ENCODE assay signal across 18 cellular contexts in the genomic region with DNA sequence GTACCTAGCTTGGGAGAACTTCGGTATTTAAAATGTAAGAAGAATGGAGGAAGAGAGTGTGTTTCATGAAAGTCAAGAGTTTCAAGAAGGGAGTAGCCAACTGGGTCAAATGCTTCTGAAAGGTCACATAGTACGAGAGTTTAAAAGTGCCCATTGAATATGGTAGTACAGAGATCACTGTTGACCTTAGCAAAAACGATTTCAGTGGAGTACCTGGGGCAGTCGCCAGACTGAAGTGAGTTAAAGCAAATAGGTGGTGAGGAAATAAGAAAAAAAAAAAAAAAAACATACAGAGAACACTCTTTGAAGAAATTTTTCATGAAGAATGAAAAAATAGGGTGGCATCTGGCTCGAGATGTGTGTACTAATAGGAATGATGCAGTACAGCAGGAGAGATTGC. TPM values are rescaled to one million over a fixed set of nuclear protein-coding genes. Genes with fewer than 3 reads are reported as not detected.
"Had no signal": no experiment of that assay in that cellular context is flagged by ENCODE, and none has a peak within 500 bp of the region (broad histone marks: within the 10 kb centered on the region; RNA-seq: fewer than 3 reads in every experiment).

No MANE protein-coding gene starts in this region.

- H3K9me3 Mint-ChIP-seq: activated B cell treated with CpG ODN at 0.5 μM for 24 hours; activated naive CD4-positive, alpha-beta T cell treated with anti-CD3 and anti-CD28 coated beads for 36 hours had no signal

- H3K4me3 ChIP-seq: adrenal gland, breast epithelium, heart right ventricle, spleen, tibial nerve, vagina had no signal

- H3K4me1 ChIP-seq: breast epithelium, tibial nerve, vagina had no signal

- H3K4me1 Mint-ChIP-seq: activated B cell treated with CpG ODN at 0.5 μM for 24 hours had no signal

- H3K27me3 ChIP-seq: adrenal gland, breast epithelium, heart right ventricle, spleen, tibial nerve, vagina had no signal

- H3K27ac ChIP-seq: adrenal gland, breast epithelium, heart right ventricle, spleen, tibial nerve, vagina had no signal

- H3K9me3 ChIP-seq: adrenal gland, breast epithelium, heart right ventricle, SK-N-SH, spleen, tibial nerve, vagina had no signal

- H3K36me3 ChIP-seq: breast epithelium had no signal

- H3K27ac Mint-ChIP-seq: activated B cell treated with CpG ODN at 0.5 μM for 24 hours; activated naive CD4-positive, alpha-beta T cell treated with anti-CD3 and anti-CD28 coated beads for 36 hours had no signal

- H3K4me3 Mint-ChIP-seq: activated B cell treated with CpG ODN at 0.5 μM for 24 hours; activated naive CD4-positive, alpha-beta T cell treated with anti-CD3 and anti-CD28 coated beads for 36 hours had no signal

- ATAC-seq: heart right ventricle; left ventricle myocardium superior; stimulated activated naive CD8-positive, alpha-beta T cell treated with anti-CD3 and anti-CD28 coated beads, Interleukin-15, Interleukin-2, amounts not matched to agents 100 U/mL and 50 U/mL, for 24 hours had no signal

- H3K27me3 Mint-ChIP-seq: activated B cell treated with CpG ODN at 0.5 μM for 24 hours had no signal

- DNase-seq: activated B cell treated with CpG ODN at 0.5 μM for 24 hours; activated CD4-positive, alpha-beta T cell treated with anti-CD3 and anti-CD28 coated beads for 4 hours; activated CD8-positive, alpha-beta memory T cell treated with anti-CD3 and anti-CD28 coated beads, Interleukin-2, amount 50 U/mL, for 4 hours; activated naive CD4-positive, alpha-beta T cell treated with anti-CD3 and anti-CD28 coated beads for 36 hours; adrenal gland; cerebellar nuclear complex; effector CD4-positive, alpha-beta T cell; heart right ventricle; left ventricle myocardium superior; occipital lobe; retina; SK-N-SH; spleen; stimulated activated naive CD8-positive, alpha-beta T cell treated with anti-CD3 and anti-CD28 coated beads, Interleukin-15, Interleukin-2, amounts not matched to agents 100 U/mL and 50 U/mL, for 24 hours; substantia nigra had no signal

RNA-seq across cellular contexts. Expression of gene C2orf15, which starts 24.7 kb away (rescaled TPM):
- total RNA-seq: vagina had no signal
